In genomic region chr19:3669134-3669436, GRCh38 we compare ENCODE assay signal across 13 cellular contexts. TPM values are rescaled to one million over a fixed set of nuclear protein-coding genes. Genes with fewer than 3 reads are reported as not detected.
DNase-seq lines count a peak whose midpoint lies in the region; ATAC-seq and TF ChIP-seq lines count a peak whose summit lies in the region.
"Had no signal": no experiment of that assay in that cellular context is flagged by ENCODE, and none has a peak within 500 bp of the region (broad histone marks: within the 10 kb centered on the region; RNA-seq: fewer than 3 reads in every experiment).

No MANE protein-coding gene starts in this region.

- intact Hi-C loops in Right ventricle myocardium inferior (cut with DNase I), result no loop called here
- intact Hi-C loops in esophagus squamous epithelium (cut with DNase I), result loop anchor here (5.0 kb wide), 1 partner anchor 33 kb away; the partner anchor contains the start of gene PIP5K1C

- peaks cover 16% of the 10 kb centered on the region for H3K79me1 ChIP-seq in trophoblast cell (ENCODE audit: low read length)

- ATAC-seq in Right ventricle myocardium inferior (no peak), upper lobe of left lung (ENCODE audit: low FRiP score in 2 of 2) (no peak), omental fat pad (ENCODE audit: low FRiP score) (no peak)

- H3K36me3 ChIP-seq in cardiac muscle cell (no peaks in the 10 kb centered on the region), esophagus squamous epithelium (peaks cover 0 to 21% (median 6%) of the 10 kb centered on the region in 3 donors), trophoblast cell (ENCODE audit: control insufficient read depth in 1 of 2, insufficient read depth in 2 of 2, low read length in 2 of 2) (peaks cover 17 to 18% of the 10 kb centered on the region in 2 experiments), upper lobe of left lung (peaks cover 0 to 24% (median 7%) of the 10 kb centered on the region in 4 donors)

- H2BK120ac ChIP-seq in trophoblast cell (ENCODE audit: insufficient read depth, low read length, poor library complexity), result no peak overlapping the region

- H4K12ac ChIP-seq in trophoblast cell (ENCODE audit: low read depth, low read length), result no peak overlapping the region

- peaks cover 5% of the 10 kb centered on the region for H3K79me2 ChIP-seq in trophoblast cell (ENCODE audit: control insufficient read depth, insufficient read depth, low read length, poor library complexity)

- H3K23ac ChIP-seq in trophoblast cell (ENCODE audit: low read length), result no peak overlapping the region

- H3K4ac ChIP-seq in trophoblast cell (ENCODE audit: low read depth, low read length), result peak overlapping the region; percentile 12

- H3K27me3 ChIP-seq in cardiac muscle cell, result no peaks in the 10 kb centered on the region
- no peaks in the 10 kb centered on the region for H3K27me3 ChIP-seq in esophagus squamous epithelium
- H3K27me3 ChIP-seq in trophoblast cell (ENCODE audit: insufficient read depth, low read length), result no peaks in the 10 kb centered on the region
- no peaks in the 10 kb centered on the region for H3K27me3 ChIP-seq in upper lobe of left lung

- H3K27ac ChIP-seq in cardiac muscle cell (peak overlapping the region; percentile 63), esophagus squamous epithelium (peak overlapping the region; percentile 82 to 98 (median 93)), trophoblast cell (ENCODE audit: low read depth, low read length) (no peak overlapping the region), upper lobe of left lung (peak overlapping the region; percentile 86 to 94 (median 91))

- TF ChIP-seq POLR2A in esophagus squamous epithelium (IDR thresholded peaks at IDR 0.05) (no peak), upper lobe of left lung (IDR thresholded peaks at IDR 0.05) (no peak)

- H2BK12ac ChIP-seq in trophoblast cell (ENCODE audit: low read length), result no peak overlapping the region

- H3K4me1 ChIP-seq in cardiac muscle cell (ENCODE audit: low read depth), result peaks cover 13% of the 10 kb centered on the region
- peaks cover 26 to 75% (median 47%) of the 10 kb centered on the region in 3 donors for H3K4me1 ChIP-seq in esophagus squamous epithelium
- peaks cover 17 to 32% of the 10 kb centered on the region in 2 experiments for H3K4me1 ChIP-seq in trophoblast cell (ENCODE audit: control insufficient read depth in 1 of 2, insufficient read depth in 2 of 2, low read length in 2 of 2)
- peaks cover 32 to 61% (median 38%) of the 10 kb centered on the region in 4 donors for H3K4me1 ChIP-seq in upper lobe of left lung

- H3K9ac ChIP-seq in trophoblast cell (ENCODE audit: low read length), result no peak overlapping the region

- 61% methylated on average over 5 of the region's 10 CpGs; no CpG with 5 or more reads in 1 of the 2 donors for WGBS in esophagus squamous epithelium, 2 donors
- WGBS in trophoblast cell (ENCODE audit: extremely low coverage, insufficient coverage, insufficient read length), result no CpG with 5 or more reads among the region's 10 CpGs
- WGBS in upper lobe of left lung, 2 donors, result 85 to 94% methylated on average over 6 to 10 of the region's 10 CpGs

- H3K4me3 ChIP-seq in cardiac muscle cell, result no peak overlapping the region
- H3K4me3 ChIP-seq in esophagus squamous epithelium, result no peak overlapping the region
- no peak overlapping the region for H3K4me3 ChIP-seq in trophoblast cell (ENCODE audit: low read depth, low read length)
- H3K4me3 ChIP-seq in upper lobe of left lung, result no peak overlapping the region

- H2BK5ac ChIP-seq in trophoblast cell (ENCODE audit: low read depth, low read length, poor library complexity), result no peak overlapping the region

- peak overlapping the region; percentile 11 for H3K14ac ChIP-seq in trophoblast cell (ENCODE audit: low read length)

- H3K4me2 ChIP-seq in trophoblast cell (ENCODE audit: low read length), result no peak overlapping the region

- H2AK5ac ChIP-seq in trophoblast cell (ENCODE audit: low read length), result peak overlapping the region; percentile 31

- TF ChIP-seq CTCF in cardiac muscle cell (IDR thresholded peaks at IDR 0.05; ENCODE audit: low read depth, low read length) (no peak), esophagus squamous epithelium (IDR thresholded peaks at IDR 0.05) (no peak), upper lobe of left lung (IDR thresholded peaks at IDR 0.05) (no peak), omental fat pad (IDR thresholded peaks at IDR 0.05) (no peak)

- H4K91ac ChIP-seq in trophoblast cell (ENCODE audit: low read depth, low read length), result peak overlapping the region; percentile 76

- no peaks in the 10 kb centered on the region for H3K9me3 ChIP-seq in cardiac muscle cell (ENCODE audit: low read depth)
- no peaks in the 10 kb centered on the region for H3K9me3 ChIP-seq in esophagus squamous epithelium
- H3K9me3 ChIP-seq in trophoblast cell (ENCODE audit: insufficient read depth, low read depth, low read length), result peaks cover 2% of the 10 kb centered on the region
- H3K9me3 ChIP-seq in upper lobe of left lung, result no peaks in the 10 kb centered on the region

- no peak for TF ChIP-seq EP300 in upper lobe of left lung (IDR thresholded peaks at IDR 0.05)

- H2AFZ ChIP-seq in trophoblast cell (ENCODE audit: insufficient read depth, low read length, poor library complexity), result no peak overlapping the region

- no peak overlapping the region for H3K18ac ChIP-seq in trophoblast cell (ENCODE audit: low read length)

- DNase-seq in cardiac muscle cell (ENCODE audit: low read depth in 1 of 2, low spot score in 1 of 2), result no peak
- DNase-seq in Right ventricle myocardium inferior (ENCODE audit: missing footprints), result no peak
- no peak for DNase-seq in esophagus squamous epithelium (lab: John Stamatoyannopoulos, UW)
- DNase-seq in trophoblast cell, result no peak
- no peak for DNase-seq in upper lobe of left lung
- no peak for DNase-seq in omental fat pad (ENCODE audit: low spot score)
- no peak for DNase-seq in activated gamma-delta T cell treated with Interleukin-2 at 50 U/mL for 16 hours
- DNase-seq in NCI-H510A treated with DMSO at 0.1 percent for 48 hours (lab: John Stamatoyannopoulos, UW), result no peak
- DNase-seq: activated CD4-positive, alpha-beta T cell treated with anti-CD3 and anti-CD28 coated beads, Interleukin-2, amount 50 U/mL, for 4 hours; NCI-H1105; NCI-H526; posterior cingulate gyrus had no signal

- peak overlapping the region; percentile 67 for H4K8ac ChIP-seq in trophoblast cell (ENCODE audit: low read depth, low read length)

RNA-seq across cellular contexts. Expression of gene PIP5K1C, which starts 31.2 kb away (rescaled TPM):
- 24.1 and 28.4 TPM in 2 replicates for total RNA-seq in cardiac muscle cell
- polyA plus RNA-seq in cardiac muscle cell, result 21.0 and 21.8 TPM in 2 replicates
- 34.7 TPM for total RNA-seq in Right ventricle myocardium inferior
- 10 to 100 TPM; 12.0 to 25.3 (median 15.2) TPM for total RNA-seq in esophagus squamous epithelium
- 36.1 and 36.6 TPM in 2 replicates for polyA plus RNA-seq in trophoblast cell (2013)
- 10 to 100 TPM; 24.6 to 64.1 (median 43.1) TPM for total RNA-seq in upper lobe of left lung
- 10 to 100 TPM; 16.1 to 21.1 (median 17.4) TPM for total RNA-seq in omental fat pad

RNA-seq across cellular contexts. Expression of gene TJP3, which starts 39.1 kb away (rescaled TPM):
- total RNA-seq in cardiac muscle cell, result 2.8 and 5.2 TPM in 2 replicates
- 3.0 and 5.0 TPM in 2 replicates for polyA plus RNA-seq in cardiac muscle cell
- total RNA-seq in Right ventricle myocardium inferior, result 0.62 TPM
- 10 to 100 TPM; 23.7 to 71.1 (median 28.0) TPM for total RNA-seq in esophagus squamous epithelium
- 117 and 137 TPM in 2 replicates for polyA plus RNA-seq in trophoblast cell (2013)
- total RNA-seq in upper lobe of left lung, result 10 to 100 TPM; 27.2 to 94.3 (median 55.5) TPM
- 1 to 10 TPM in 1 of 4 donors, under 1 TPM in 2, not detected in 1; 0.60 to 1.2 (median 0.88) TPM for total RNA-seq in omental fat pad
- total RNA-seq: A673 had no signal

RNA-seq across cellular contexts. Expression of gene CACTIN, which starts 42.5 kb away (rescaled TPM):
- total RNA-seq in cardiac muscle cell (31.0 and 49.0 TPM in 2 replicates), Right ventricle myocardium inferior (12.6 TPM), esophagus squamous epithelium (10 to 100 TPM; 15.9 to 26.7 (median 21.3) TPM), upper lobe of left lung (10 to 100 TPM; 21.5 to 97.4 (median 25.5) TPM), omental fat pad (10 to 100 TPM; 14.4 to 31.1 (median 22.5) TPM)
- 19.4 and 20.1 TPM in 2 replicates for polyA plus RNA-seq in cardiac muscle cell
- polyA plus RNA-seq in trophoblast cell (2013), result 25.6 and 26.4 TPM in 2 replicates
